ENCODE assay signal across 1 cellular context in the genomic region with DNA sequence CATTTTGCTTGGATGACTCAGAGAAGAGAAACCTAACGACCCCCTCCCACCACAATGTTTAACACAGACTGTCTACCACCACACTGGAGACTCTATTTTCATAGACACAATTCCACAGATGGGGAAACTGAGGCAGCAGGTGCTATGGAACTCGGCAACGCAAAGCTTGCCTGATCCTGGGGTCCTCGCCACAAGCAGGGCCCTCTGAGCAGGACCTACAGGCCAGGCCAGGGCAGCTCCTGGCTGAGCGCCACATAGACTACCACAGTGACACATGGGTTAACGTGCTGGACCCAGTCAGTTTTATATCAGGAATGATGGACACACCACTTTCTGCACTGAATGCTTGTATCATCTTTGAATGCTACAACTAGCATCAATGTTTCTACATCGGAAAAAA.
TF ChIP-seq lines count a peak whose summit lies in the region.

No MANE protein-coding gene starts in this region.

TF ChIP-seq in HepG2, 621 proteins besides CTCF, POLR2A, EP300 and RAD21 (continued from another document):
- TF ChIP-seq ZNF331 (CRISPR knock-in tag; IDR thresholded peaks at IDR 0.05) = no peak
- TF ChIP-seq, protein P1, sequence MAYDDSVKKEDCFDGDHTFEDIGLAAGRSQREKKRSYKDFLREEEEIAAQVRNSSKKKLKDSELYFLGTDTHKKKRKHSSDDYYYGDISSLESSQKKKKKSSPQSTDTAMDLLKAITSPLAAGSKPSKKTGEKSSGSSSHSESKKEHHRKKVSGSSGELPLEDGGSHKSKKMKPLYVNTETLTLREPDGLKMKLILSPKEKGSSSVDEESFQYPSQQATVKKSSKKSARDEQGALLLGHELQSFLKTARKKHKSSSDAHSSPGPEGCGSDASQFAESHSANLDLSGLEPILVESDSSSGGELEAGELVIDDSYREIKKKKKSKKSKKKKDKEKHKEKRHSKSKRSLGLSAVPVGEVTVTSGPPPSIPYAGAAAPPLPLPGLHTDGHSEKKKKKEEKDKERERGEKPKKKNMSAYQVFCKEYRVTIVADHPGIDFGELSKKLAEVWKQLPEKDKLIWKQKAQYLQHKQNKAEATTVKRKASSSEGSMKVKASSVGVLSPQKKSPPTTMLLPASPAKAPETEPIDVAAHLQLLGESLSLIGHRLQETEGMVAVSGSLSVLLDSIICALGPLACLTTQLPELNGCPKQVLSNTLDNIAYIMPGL (CRISPR knock-in tag; IDR thresholded peaks at IDR 0.05; ENCODE audit: borderline replicate concordance in 1 of 2, low read depth in 1 of 2) = no peak
- no peak for TF ChIP-seq SMARCE1 (IDR thresholded peaks at IDR 0.05; ENCODE audit: borderline replicate concordance)
- TF ChIP-seq ZFP36 (IDR thresholded peaks at IDR 0.05; ENCODE audit: borderline replicate concordance, low read depth, low read length, partially characterized antibody) = no peak
- TF ChIP-seq, protein P2, sequence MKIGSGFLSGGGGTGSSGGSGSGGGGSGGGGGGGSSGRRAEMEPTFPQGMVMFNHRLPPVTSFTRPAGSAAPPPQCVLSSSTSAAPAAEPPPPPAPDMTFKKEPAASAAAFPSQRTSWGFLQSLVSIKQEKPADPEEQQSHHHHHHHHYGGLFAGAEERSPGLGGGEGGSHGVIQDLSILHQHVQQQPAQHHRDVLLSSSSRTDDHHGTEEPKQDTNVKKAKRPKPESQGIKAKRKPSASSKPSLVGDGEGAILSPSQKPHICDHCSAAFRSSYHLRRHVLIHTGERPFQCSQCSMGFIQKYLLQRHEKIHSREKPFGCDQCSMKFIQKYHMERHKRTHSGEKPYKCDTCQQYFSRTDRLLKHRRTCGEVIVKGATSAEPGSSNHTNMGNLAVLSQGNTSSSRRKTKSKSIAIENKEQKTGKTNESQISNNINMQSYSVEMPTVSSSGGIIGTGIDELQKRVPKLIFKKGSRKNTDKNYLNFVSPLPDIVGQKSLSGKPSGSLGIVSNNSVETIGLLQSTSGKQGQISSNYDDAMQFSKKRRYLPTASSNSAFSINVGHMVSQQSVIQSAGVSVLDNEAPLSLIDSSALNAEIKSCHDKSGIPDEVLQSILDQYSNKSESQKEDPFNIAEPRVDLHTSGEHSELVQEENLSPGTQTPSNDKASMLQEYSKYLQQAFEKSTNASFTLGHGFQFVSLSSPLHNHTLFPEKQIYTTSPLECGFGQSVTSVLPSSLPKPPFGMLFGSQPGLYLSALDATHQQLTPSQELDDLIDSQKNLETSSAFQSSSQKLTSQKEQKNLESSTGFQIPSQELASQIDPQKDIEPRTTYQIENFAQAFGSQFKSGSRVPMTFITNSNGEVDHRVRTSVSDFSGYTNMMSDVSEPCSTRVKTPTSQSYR (CRISPR knock-in tag; IDR thresholded peaks at IDR 0.05; ENCODE audit: borderline replicate concordance) = no peak
- no peak for TF ChIP-seq ZNF816 (CRISPR knock-in tag; IDR thresholded peaks at IDR 0.05; ENCODE audit: borderline replicate concordance)
- TF ChIP-seq DR1 (CRISPR knock-in tag; IDR thresholded peaks at IDR 0.05) = no peak
- TF ChIP-seq TMF1 (CRISPR knock-in tag; IDR thresholded peaks at IDR 0.05; ENCODE audit: low read depth) = no peak
- TF ChIP-seq SRF (IDR thresholded peaks at IDR 0.05; ENCODE audit: low read depth, low read length) = no peak
- TF ChIP-seq, protein P3, sequence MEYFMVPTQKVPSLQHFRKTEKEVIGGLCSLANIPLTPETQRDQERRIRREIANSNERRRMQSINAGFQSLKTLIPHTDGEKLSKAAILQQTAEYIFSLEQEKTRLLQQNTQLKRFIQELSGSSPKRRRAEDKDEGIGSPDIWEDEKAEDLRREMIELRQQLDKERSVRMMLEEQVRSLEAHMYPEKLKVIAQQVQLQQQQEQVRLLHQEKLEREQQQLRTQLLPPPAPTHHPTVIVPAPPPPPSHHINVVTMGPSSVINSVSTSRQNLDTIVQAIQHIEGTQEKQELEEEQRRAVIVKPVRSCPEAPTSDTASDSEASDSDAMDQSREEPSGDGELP (IDR thresholded peaks at IDR 0.05; ENCODE audit: borderline replicate concordance, low read depth) = no peak
- TF ChIP-seq, protein P4, sequence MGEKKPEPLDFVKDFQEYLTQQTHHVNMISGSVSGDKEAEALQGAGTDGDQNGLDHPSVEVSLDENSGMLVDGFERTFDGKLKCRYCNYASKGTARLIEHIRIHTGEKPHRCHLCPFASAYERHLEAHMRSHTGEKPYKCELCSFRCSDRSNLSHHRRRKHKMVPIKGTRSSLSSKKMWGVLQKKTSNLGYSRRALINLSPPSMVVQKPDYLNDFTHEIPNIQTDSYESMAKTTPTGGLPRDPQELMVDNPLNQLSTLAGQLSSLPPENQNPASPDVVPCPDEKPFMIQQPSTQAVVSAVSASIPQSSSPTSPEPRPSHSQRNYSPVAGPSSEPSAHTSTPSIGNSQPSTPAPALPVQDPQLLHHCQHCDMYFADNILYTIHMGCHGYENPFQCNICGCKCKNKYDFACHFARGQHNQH (CRISPR knock-in tag; IDR thresholded peaks at IDR 0.05) = no peak
